2 cellular contexts compared by ENCODE assay signal in the genomic region with DNA sequence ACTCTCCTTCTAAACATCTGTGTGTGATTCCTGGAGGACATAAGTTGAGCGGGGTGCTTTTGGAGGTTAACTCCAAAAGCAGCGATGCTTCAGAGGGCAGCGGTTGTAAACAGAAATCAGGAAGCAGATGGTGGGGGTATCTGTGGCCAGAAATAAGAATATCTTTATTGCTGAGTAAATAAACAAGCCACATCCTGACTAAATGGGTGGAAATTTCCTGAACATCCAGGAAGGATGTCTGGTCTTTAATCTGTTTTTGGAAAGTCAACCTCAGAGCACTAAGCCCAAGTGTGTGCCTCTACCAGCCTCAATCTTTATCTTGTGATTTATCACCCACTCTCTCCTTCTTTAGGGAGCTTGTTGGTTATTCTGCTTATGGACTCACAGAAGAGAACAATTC.
TF ChIP-seq lines count a peak whose summit lies in the region.

No MANE protein-coding gene starts in this region.

TF ChIP-seq in IMR-90, 13 proteins besides CTCF, POLR2A, EP300 and RAD21 (continued from another document):
- TF ChIP-seq MXI1 (IDR thresholded peaks at IDR 0.05; ENCODE audit: borderline replicate concordance, low read depth, low read length) (no peak), NFE2L2 (IDR thresholded peaks at IDR 0.05; ENCODE audit: low read depth, low read length) (no peak), FOS (IDR thresholded peaks at IDR 0.05; ENCODE audit: low read depth, low read length) (no peak), MAZ (IDR thresholded peaks at IDR 0.05; ENCODE audit: borderline replicate concordance, low read depth, low read length) (no peak), RCOR1 (IDR thresholded peaks at IDR 0.05; ENCODE audit: insufficient replicate concordance, low read length) (no peak), RFX5 (IDR thresholded peaks at IDR 0.05; ENCODE audit: low read depth, low read length) (no peak), SMC3 (IDR thresholded peaks at IDR 0.05; ENCODE audit: low read depth, low read length) (no peak), MAFK (IDR thresholded peaks at IDR 0.05; ENCODE audit: low read depth, low read length) (no peak), BHLHE40 (IDR thresholded peaks at IDR 0.05; ENCODE audit: low read depth, low read length) (no peak)
- TF ChIP-seq, protein P1, sequence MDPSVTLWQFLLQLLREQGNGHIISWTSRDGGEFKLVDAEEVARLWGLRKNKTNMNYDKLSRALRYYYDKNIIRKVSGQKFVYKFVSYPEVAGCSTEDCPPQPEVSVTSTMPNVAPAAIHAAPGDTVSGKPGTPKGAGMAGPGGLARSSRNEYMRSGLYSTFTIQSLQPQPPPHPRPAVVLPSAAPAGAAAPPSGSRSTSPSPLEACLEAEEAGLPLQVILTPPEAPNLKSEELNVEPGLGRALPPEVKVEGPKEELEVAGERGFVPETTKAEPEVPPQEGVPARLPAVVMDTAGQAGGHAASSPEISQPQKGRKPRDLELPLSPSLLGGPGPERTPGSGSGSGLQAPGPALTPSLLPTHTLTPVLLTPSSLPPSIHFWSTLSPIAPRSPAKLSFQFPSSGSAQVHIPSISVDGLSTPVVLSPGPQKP (IDR thresholded peaks at IDR 0.05; ENCODE audit: borderline replicate concordance, low read depth, low read length), result no peak
- TF ChIP-seq, protein P2, sequence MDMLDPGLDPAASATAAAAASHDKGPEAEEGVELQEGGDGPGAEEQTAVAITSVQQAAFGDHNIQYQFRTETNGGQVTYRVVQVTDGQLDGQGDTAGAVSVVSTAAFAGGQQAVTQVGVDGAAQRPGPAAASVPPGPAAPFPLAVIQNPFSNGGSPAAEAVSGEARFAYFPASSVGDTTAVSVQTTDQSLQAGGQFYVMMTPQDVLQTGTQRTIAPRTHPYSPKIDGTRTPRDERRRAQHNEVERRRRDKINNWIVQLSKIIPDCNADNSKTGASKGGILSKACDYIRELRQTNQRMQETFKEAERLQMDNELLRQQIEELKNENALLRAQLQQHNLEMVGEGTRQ (IDR thresholded peaks at IDR 0.05; ENCODE audit: low read depth, low read length), result no peak

TF ChIP-seq in endothelial cell of umbilical vein, 7 proteins besides CTCF, POLR2A, EP300 and RAD21 (continued from another document):
- TF ChIP-seq, protein P3, sequence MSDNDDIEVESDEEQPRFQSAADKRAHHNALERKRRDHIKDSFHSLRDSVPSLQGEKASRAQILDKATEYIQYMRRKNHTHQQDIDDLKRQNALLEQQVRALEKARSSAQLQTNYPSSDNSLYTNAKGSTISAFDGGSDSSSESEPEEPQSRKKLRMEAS (IDR thresholded peaks at IDR 0.05; ENCODE audit: insufficient read depth, insufficient read length), result no peak
- TF ChIP-seq FOS (IDR thresholded peaks at IDR 0.05; ENCODE audit: borderline replicate concordance, insufficient read depth, low read length), result no peak
- no peak for TF ChIP-seq MYC (IDR thresholded peaks at IDR 0.05; ENCODE audit: low read depth, low read length)
- TF ChIP-seq POLR2AphosphoS5 (IDR thresholded peaks at IDR 0.05; ENCODE audit: insufficient read depth, low read depth, low read length), result peak; percentile 67
- no peak for TF ChIP-seq EZH2 (IDR thresholded peaks at IDR 0.05; ENCODE audit: borderline replicate concordance, low read depth, low read length, severe bottlenecking)
